In genomic region chr13:83549671-83550070, GRCh38 we compare ENCODE assay signal across 38 cellular contexts.
"Had no signal": no experiment of that assay in that cellular context is flagged by ENCODE, and none has a peak within 500 bp of the region (broad histone marks: within the 10 kb centered on the region; RNA-seq: fewer than 3 reads in every experiment).

No MANE protein-coding gene starts in this region.

- ATAC-seq: activated CD8-positive, alpha-beta memory T cell treated with anti-CD3 and anti-CD28 coated beads, Interleukin-2, amount 10 ng/mL, durations not matched to agents 7 days and 5 days; activated T-cell treated with anti-CD3 and anti-CD28 coated beads, Interleukin-2, amount 50 U/mL, for 72 hours; activated T-helper 17 cell treated with anti-CD3 and anti-CD28 coated beads, Interleukin-2, amount 50 U/mL, for 72 hours had no signal

- H3K4me3 ChIP-seq: MG63, PC-9 had no signal

- DNase-seq: activated CD4-positive, alpha-beta memory T cell treated with anti-CD3 and anti-CD28 coated beads, Interleukin-2, amount 10 ng/mL, durations not matched to agents 7 days and 5 days; activated CD4-positive, alpha-beta T cell treated with anti-CD3 and anti-CD28 coated beads for 1 hour; activated CD4-positive, alpha-beta T cell treated with anti-CD3 and anti-CD28 coated beads for 48 hours; activated CD4-positive, CD25-positive, alpha-beta regulatory T cell; activated CD8-positive, alpha-beta memory T cell treated with anti-CD3 and anti-CD28 coated beads for 24 hours; activated CD8-positive, alpha-beta memory T cell treated with anti-CD3 and anti-CD28 coated beads, Interleukin-2, amount 10 ng/mL, durations not matched to agents 7 days and 5 days; activated CD8-positive, alpha-beta memory T cell treated with anti-CD3 and anti-CD28 coated beads, Interleukin-2, amount 50 U/mL, for 48 hours; activated effector memory CD4-positive, alpha-beta T cell treated with anti-CD3 and anti-CD28 coated beads, Interleukin-2, amount 50 U/mL, for 16 hours; activated naive CD4-positive, alpha-beta T cell; activated naive CD4-positive, alpha-beta T cell treated with anti-CD3 and anti-CD28 coated beads, Interleukin-2, amount 50 U/mL, for 16 hours; activated naive CD8-positive, alpha-beta T cell treated with anti-CD3 and anti-CD28 coated beads for 36 hours; activated T-cell treated with anti-CD3 and anti-CD28 coated beads, Interleukin-2, amount 50 U/mL, for 72 hours; amniotic stem cell; aorta; brain microvascular endothelial cell; Kasumi-1; KG1; MG63; NCI-H1048; NCI-H1105 treated with DMSO at 0.1 percent for 48 hours; NCI-H1436; NCI-H1694; NCI-H1930; NCI-H2081 treated with DMSO at 0.1 percent for 48 hours; NCI-H2171 treated with DMSO at 0.1 percent for 48 hours; NCI-H2227 treated with DMSO at 0.1 percent for 48 hours; NCI-H446; NCI-H510A treated with DMSO at 0.1 percent for 48 hours; NCI-H526 treated with DMSO at 0.1 percent for 48 hours; PC-9; Right ventricle myocardium superior; SW 1271; T-helper 1 cell; T-helper 2 cell; T-helper 9 cell; WERI-Rb-1 had no signal

- H3K9me3 Mint-ChIP-seq: activated T-helper 17 cell treated with anti-CD3 and anti-CD28 coated beads, Interleukin-2, amount 50 U/mL, for 72 hours had no signal

- H3K36me3 ChIP-seq: brain microvascular endothelial cell, MG63, WERI-Rb-1 had no signal

- H3K27me3 ChIP-seq: brain microvascular endothelial cell, MG63 had no signal

- H3K4me2 ChIP-seq: PC-9 had no signal

- H3K4me1 Mint-ChIP-seq: activated CD4-positive, alpha-beta memory T cell treated with anti-CD3 and anti-CD28 coated beads, Interleukin-2, amount 10 ng/mL, durations not matched to agents 7 days and 5 days; activated CD8-positive, alpha-beta memory T cell treated with anti-CD3 and anti-CD28 coated beads, Interleukin-2, amount 10 ng/mL, durations not matched to agents 7 days and 5 days; activated naive CD8-positive, alpha-beta T cell treated with anti-CD3 and anti-CD28 coated beads for 36 hours; activated T-helper 17 cell treated with anti-CD3 and anti-CD28 coated beads, Interleukin-2, amount 50 U/mL, for 72 hours had no signal

- H3K27ac ChIP-seq: brain microvascular endothelial cell, PC-9, RWPE1, WERI-Rb-1 had no signal

- H2AFZ ChIP-seq: PC-9 had no signal

- H3K36me3 Mint-ChIP-seq: activated CD8-positive, alpha-beta memory T cell treated with anti-CD3 and anti-CD28 coated beads, Interleukin-2, amount 10 ng/mL, durations not matched to agents 7 days and 5 days; activated naive CD8-positive, alpha-beta T cell treated with anti-CD3 and anti-CD28 coated beads for 36 hours had no signal

- H3K27ac Mint-ChIP-seq: activated CD4-positive, alpha-beta memory T cell treated with anti-CD3 and anti-CD28 coated beads, Interleukin-2, amount 10 ng/mL, durations not matched to agents 7 days and 5 days; activated CD8-positive, alpha-beta memory T cell treated with anti-CD3 and anti-CD28 coated beads, Interleukin-2, amount 10 ng/mL, durations not matched to agents 7 days and 5 days; activated naive CD8-positive, alpha-beta T cell treated with anti-CD3 and anti-CD28 coated beads for 36 hours; activated T-cell treated with anti-CD3 and anti-CD28 coated beads, Interleukin-2, amount 50 U/mL, for 72 hours; activated T-helper 17 cell treated with anti-CD3 and anti-CD28 coated beads, Interleukin-2, amount 50 U/mL, for 72 hours had no signal

- H3K4me3 Mint-ChIP-seq: activated CD4-positive, alpha-beta memory T cell treated with anti-CD3 and anti-CD28 coated beads, Interleukin-2, amount 10 ng/mL, durations not matched to agents 7 days and 5 days; activated CD8-positive, alpha-beta memory T cell treated with anti-CD3 and anti-CD28 coated beads, Interleukin-2, amount 10 ng/mL, durations not matched to agents 7 days and 5 days; activated naive CD8-positive, alpha-beta T cell treated with anti-CD3 and anti-CD28 coated beads for 36 hours; activated T-cell treated with anti-CD3 and anti-CD28 coated beads, Interleukin-2, amount 50 U/mL, for 72 hours; activated T-helper 17 cell treated with anti-CD3 and anti-CD28 coated beads, Interleukin-2, amount 50 U/mL, for 72 hours had no signal

- H3K27me3 Mint-ChIP-seq: activated CD4-positive, alpha-beta memory T cell treated with anti-CD3 and anti-CD28 coated beads, Interleukin-2, amount 10 ng/mL, durations not matched to agents 7 days and 5 days; activated CD8-positive, alpha-beta memory T cell treated with anti-CD3 and anti-CD28 coated beads, Interleukin-2, amount 10 ng/mL, durations not matched to agents 7 days and 5 days; activated naive CD8-positive, alpha-beta T cell treated with anti-CD3 and anti-CD28 coated beads for 36 hours; activated T-helper 17 cell treated with anti-CD3 and anti-CD28 coated beads, Interleukin-2, amount 50 U/mL, for 72 hours had no signal
